In the genomic region with DNA sequence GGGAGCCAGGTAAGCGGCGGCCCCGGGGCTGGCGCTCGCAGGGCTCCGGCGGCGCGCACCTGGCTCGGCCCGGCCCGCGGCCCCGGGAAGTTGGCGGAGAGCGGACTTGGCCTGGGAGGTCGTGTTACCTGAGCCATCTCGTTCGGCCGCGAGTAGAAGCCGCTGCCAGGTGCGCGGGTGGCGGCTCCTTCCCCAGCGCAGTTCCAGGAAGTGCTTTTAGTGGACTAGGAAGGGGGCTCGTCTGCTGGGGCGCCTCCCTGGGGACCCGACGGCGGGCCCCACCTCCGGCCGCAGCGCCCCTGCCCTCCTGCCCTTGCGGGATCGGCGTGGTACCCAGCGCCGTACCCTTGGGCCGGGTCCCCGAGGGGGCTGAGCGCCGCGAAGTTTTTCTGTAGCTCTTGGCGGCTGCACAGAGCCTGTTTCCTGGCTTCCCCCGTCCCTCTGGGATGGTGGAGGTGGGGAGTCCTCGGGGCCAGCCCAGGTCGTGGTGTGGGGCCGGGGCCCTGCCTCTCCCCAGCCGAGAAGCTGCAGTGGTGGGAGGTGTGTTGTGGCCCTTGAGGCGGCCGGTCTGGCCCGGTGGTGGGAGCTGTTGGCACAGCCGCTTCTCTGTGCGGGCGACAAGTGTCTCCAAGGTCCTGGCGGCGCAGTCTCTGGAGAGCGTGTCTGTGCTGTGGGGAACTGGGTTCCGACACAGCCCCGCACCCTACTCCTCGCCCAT, we compare ENCODE assay signal across 8 cellular contexts.
DNase-seq lines count a peak whose midpoint lies in the region; TF ChIP-seq lines count a peak whose summit lies in the region.

No MANE protein-coding gene starts in this region.

- no TSS peak for BruUV-seq in MCF 10A (replicated peaks; lab: Mats Ljungman, UMichigan)

- H3K9me3 ChIP-seq in H9 (ENCODE audit: control insufficient read depth, low read depth, low read length) (no peaks in the 10 kb centered on the region), tibial nerve (no peaks in the 10 kb centered on the region)

- no peak overlapping the region for H3K23ac ChIP-seq in H9 (ENCODE audit: insufficient read length, low read depth, low read length)

- H3K23me2 ChIP-seq in H9 (ENCODE audit: insufficient read length, low read depth, low read length, poor library complexity, severe bottlenecking), result peaks cover 11% of the 10 kb centered on the region

- H3K14ac ChIP-seq in H9 (ENCODE audit: insufficient read depth, low read length), result 0 out of 2 replicates have a peak overlapping the region, but pooled peaks have one; percentile 42

- peak overlapping the region; percentile 19 for H3K18ac ChIP-seq in H9 (ENCODE audit: insufficient read length, low read depth, low read length)

- no peak overlapping the region for H3T11ph ChIP-seq in H9 (ENCODE audit: low read length)

- H3K27ac Mint-ChIP-seq in H9 (no peak overlapping the region), MCF 10A (ENCODE audit: low read depth, unreplicated experiment) (no peak overlapping the region)

- intact Hi-C loops in MCF 10A (cut with micrococcal nuclease), result no loop called here
- intact Hi-C loops in lower leg skin (cut with DNase I; ENCODE audit: low total_unique reads), result no loop called here

- DNase-seq in H9 (peak; percentile 61), NCI-H146 (lab: John Stamatoyannopoulos, UW) (peak; percentile 74), MCF 10A (ENCODE audit: unreplicated experiment) (peak; percentile 18), lower leg skin (ENCODE audit: low spot score in 2 of 2) (no peak), tibial nerve (ENCODE audit: low spot score in 2 of 2) (no peak), amniotic stem cell (lab: John Stamatoyannopoulos, UW) (no peak), COR-L47 (lab: John Stamatoyannopoulos, UW) (no peak)

- POLR2A ChIA-PET in MCF 10A (lab: Yijun Ruan, JAX), result interaction anchor here (0.7 to 3.0 kb wide), 14 partner anchors 10 to 653 kb away, joined by 3 to 22 read pairs (median 3); a partner anchor contains a TSS

- no peak overlapping the region for H2BK12ac ChIP-seq in H9 (ENCODE audit: insufficient read length, low read depth, low read length)

- peaks cover 42 to 55% of the 10 kb centered on the region in 2 experiments for H3K4me1 Mint-ChIP-seq in H9
- peaks cover 10% of the 10 kb centered on the region for H3K4me1 Mint-ChIP-seq in MCF 10A (ENCODE audit: insufficient read depth, unreplicated experiment)

- TF ChIP-seq POLR2A in lower leg skin (IDR thresholded peaks at IDR 0.05) (no peak), tibial nerve (IDR thresholded peaks at IDR 0.05) (no peak)

- no CpG with 5 or more reads among the region's 62 CpGs for WGBS in H9 (ENCODE audit: extremely low coverage, insufficient read length, low lambda C conversion rate)
- WGBS in lower leg skin, 2 donors, result 3 to 7% methylated on average over 26 to 34 of the region's 62 CpGs
- 6% methylated on average over 15 to 27 of the region's 62 CpGs for WGBS in tibial nerve, 2 donors

- H4K91ac ChIP-seq in H9 (ENCODE audit: insufficient read length, low read depth, low read length), result no peak overlapping the region

- no peak overlapping the region for H4K8ac ChIP-seq in H9 (replicated peaks; ENCODE audit: insufficient read length, low read depth, low read length)

- no peaks in the 10 kb centered on the region; a peak in 2 of 5 replicates for H3K9me3 Mint-ChIP-seq in H9
- no peaks in the 10 kb centered on the region for H3K9me3 Mint-ChIP-seq in MCF 10A (ENCODE audit: unreplicated experiment)

- peaks cover 0 to 7% (median 3%) of the 10 kb centered on the region in 3 experiments; a peak in 4 of 7 replicates for H3K36me3 Mint-ChIP-seq in H9 (ENCODE audit: insufficient read depth in 1 of 3, low read depth in 3 of 3)
- no peaks in the 10 kb centered on the region for H3K36me3 Mint-ChIP-seq in MCF 10A (ENCODE audit: insufficient read depth, unreplicated experiment)

- H3K27me3 Mint-ChIP-seq in H9 (ENCODE audit: low read depth) (peaks cover 4% of the 10 kb centered on the region; the same call in 1 of the 2 replicates), MCF 10A (ENCODE audit: insufficient read depth, unreplicated experiment) (no peaks in the 10 kb centered on the region)

- peaks cover 6% of the 10 kb centered on the region for H3K79me1 ChIP-seq in H9 (ENCODE audit: insufficient read depth, low read depth, low read length, poor library complexity, severe bottlenecking)

- no peak for TF ChIP-seq CTCF in H9 (conservative IDR thresholded peaks at IDR 0.05)
- TF ChIP-seq CTCF in MCF 10A (IDR thresholded peaks at IDR 0.05; ENCODE audit: unreplicated experiment), result no peak
- TF ChIP-seq CTCF in lower leg skin (IDR thresholded peaks at IDR 0.05), result no peak
- TF ChIP-seq CTCF in tibial nerve (IDR thresholded peaks at IDR 0.05), result no peak

- peaks cover 4% of the 10 kb centered on the region; the same call in 1 of the 2 replicates for H3K79me2 ChIP-seq in H9 (ENCODE audit: insufficient read depth, low read length)

- H3K56ac ChIP-seq in H9 (ENCODE audit: insufficient read length, low read depth, low read length), result no peak overlapping the region

- no peaks in the 10 kb centered on the region for H3K36me3 ChIP-seq in tibial nerve

- H2AFZ ChIP-seq in H9 (ENCODE audit: low read length), result no peak overlapping the region

- H3K4me3 Mint-ChIP-seq in H9 (peak overlapping the region; percentile 73 to 91), MCF 10A (ENCODE audit: unreplicated experiment) (peak overlapping the region; percentile 77)

- H3K27me3 ChIP-seq in H9 (ENCODE audit: insufficient read depth, low read length) (no peaks in the 10 kb centered on the region; the same call in 1 of the 2 replicates), tibial nerve (peaks cover 0 to 11% of the 10 kb centered on the region in 2 donors)

- peak overlapping the region; percentile 68 for H3K4me3 ChIP-seq in GM08714 (ENCODE audit: low read length)
- H3K4me3 ChIP-seq in lower leg skin (ENCODE audit: low read depth, poor library complexity, severe bottlenecking), result peak overlapping the region; percentile 46
- peak overlapping the region; percentile 39 to 76 (median 57) for H3K4me3 ChIP-seq in tibial nerve

- CTCF ChIA-PET in MCF 10A (lab: Yijun Ruan, JAX), result interaction anchor here (0.6 to 1.1 kb wide), 5 partner anchors 10 to 410 kb away, joined by 3 to 5 read pairs (median 3); no protein-coding TSS in a partner anchor

- no peak overlapping the region for H2BK120ac ChIP-seq in H9 (ENCODE audit: low read depth, low read length, poor library complexity, severe bottlenecking)

- H4K20me1 ChIP-seq in H9 (ENCODE audit: control insufficient read depth, insufficient read depth, insufficient read length), result no peaks in the 10 kb centered on the region

- no peak overlapping the region for H2BK20ac ChIP-seq in H9 (ENCODE audit: low read depth, low read length, poor library complexity, severe bottlenecking)

- no peak overlapping the region for H2BK5ac ChIP-seq in H9 (ENCODE audit: insufficient read length, low read length)

- H3K9ac ChIP-seq in H9 (ENCODE audit: extremely low read depth, insufficient read length, low read length), result no peak overlapping the region

- H3K4me2 ChIP-seq in H9 (ENCODE audit: insufficient read depth, insufficient read length, low read length), result peak overlapping the region; percentile 78

- no peak overlapping the region for H2AK5ac ChIP-seq in H9 (ENCODE audit: insufficient read length, low read length)

- H4K5ac ChIP-seq in H9 (ENCODE audit: insufficient read length, low read depth, low read length), result no peak overlapping the region

- H2BK15ac ChIP-seq in H9 (ENCODE audit: low read depth, low read length), result no peak overlapping the region

- peaks cover 9% of the 10 kb centered on the region; the same call in 1 of the 2 replicates for H3K4me1 ChIP-seq in H9 (ENCODE audit: insufficient read depth, low read length)
- peaks cover 0 to 37% (median 23%) of the 10 kb centered on the region in 4 donors for H3K4me1 ChIP-seq in tibial nerve

- H3K27ac ChIP-seq in H9 (ENCODE audit: insufficient read length, low read depth, low read length) (no peak overlapping the region), tibial nerve (peak overlapping the region in 3 of 4 donors; percentile 75 to 89 (median 85))

- no peak for TF ChIP-seq EP300 in tibial nerve (IDR thresholded peaks at IDR 0.05)

- no peak overlapping the region for H3K4ac ChIP-seq in H9 (ENCODE audit: low read depth, low read length)

Comparison
In these comparisons a context has a peak if more than half of its experiments do, and no peak if none do; other contexts are left out.
1. DNase-seq: peak in H9 (single experiment), NCI-H146 (single experiment) and MCF 10A (single experiment); none in lower leg skin (0 of 2), tibial nerve (0 of 2), amniotic stem cell (single experiment) and COR-L47 (single experiment).
2. Peak in every context shown above with its lines, with median percentiles within 50 percentile points of each other: H3K4me3 ChIP-seq.